Comparison of ENCODE assay signal across 8 cellular contexts in genomic region chr18:63422862-63423304, GRCh38. TPM values are rescaled to one million over a fixed set of nuclear protein-coding genes. Genes with fewer than 3 reads are reported as not detected.
DNase-seq lines count a peak whose midpoint lies in the region; ATAC-seq and TF ChIP-seq lines count a peak whose summit lies in the region.

No MANE protein-coding gene starts in this region.

- H3K36me3 ChIP-seq in KOPT-K1 (ENCODE audit: insufficient read depth, low read length) (peaks cover 28% of the 10 kb centered on the region), mesodermal cell (ENCODE audit: control insufficient read depth, insufficient read depth, low read length) (peaks cover 23% of the 10 kb centered on the region), aorta (ENCODE audit: control insufficient read depth in 1 of 2, insufficient read depth in 2 of 2, low read length in 1 of 2) (no peaks in the 10 kb centered on the region)

- no peaks in the 10 kb centered on the region for H3K27me3 ChIP-seq in aorta (ENCODE audit: control insufficient read depth in 1 of 2, insufficient read depth in 2 of 2, low read length in 1 of 2)

- intact Hi-C loops in aorta (cut with DNase I), result loop anchor here (1.0 kb wide), 1 partner anchor 56 kb away; the partner anchor contains the start of gene KDSR (in 2 of the 2)

- 2 to 6% methylated on average over 13 to 14 of the region's 27 CpGs for WGBS in mesodermal cell (ENCODE audit: insufficient coverage in 2 of 2), 2 experiments
- 1 to 2% methylated on average over 27 of the region's 27 CpGs for WGBS in aorta, 2 donors

- H3K4me3 ChIP-seq in GM12875 (ENCODE audit: low read depth, low read length) (peak overlapping the region; percentile 75), choroid plexus epithelial cell (ENCODE audit: low read depth, low read length) (peak overlapping the region; percentile 99), mesodermal cell (ENCODE audit: extremely low read depth, insufficient read depth, low read length, poor library complexity, severe bottlenecking) (peak overlapping the region; percentile 94), aorta (ENCODE audit: low read length in 2 of 2) (peak overlapping the region; percentile 44 to 67)

- no peak for TF ChIP-seq CTCF in GM12875 (IDR thresholded peaks at IDR 0.05; ENCODE audit: borderline replicate concordance, insufficient read depth, low read depth, low read length)
- no peak for TF ChIP-seq CTCF in choroid plexus epithelial cell (conservative IDR thresholded peaks at IDR 0.05; ENCODE audit: low read depth, low read length)

- H3K4me1 ChIP-seq in mesodermal cell (ENCODE audit: control insufficient read depth, insufficient read depth, low read length, poor library complexity, severe bottlenecking) (peaks cover 3% of the 10 kb centered on the region), aorta (ENCODE audit: control insufficient read depth in 1 of 2, insufficient read depth in 2 of 2, low read length in 2 of 2) (no peaks in the 10 kb centered on the region)

- H3K9me3 ChIP-seq in KOPT-K1 (ENCODE audit: insufficient read depth, low read length, poor library complexity, severe bottlenecking), result no peaks in the 10 kb centered on the region
- H3K9me3 ChIP-seq in mesodermal cell (ENCODE audit: control insufficient read depth, low read length), result no peaks in the 10 kb centered on the region
- H3K9me3 ChIP-seq in aorta (ENCODE audit: control insufficient read depth, low read length), result no peaks in the 10 kb centered on the region

- ATAC-seq in GM21717 (IDR thresholded peaks at IDR 0.05; ENCODE audit: unreplicated experiment) (peak; percentile 32), aorta (ENCODE audit: low FRiP score) (peak; percentile 74)

- H3K27ac ChIP-seq in KOPT-K1 (ENCODE audit: low read depth, low read length, poor library complexity, severe bottlenecking) (peak overlapping the region; percentile 87), mesodermal cell (ENCODE audit: low read depth, low read length, severe bottlenecking) (peak overlapping the region; percentile 96), aorta (ENCODE audit: low read depth in 1 of 2, low read length in 2 of 2) (peak overlapping the region; percentile 67 to 93)

- DNase-seq in choroid plexus epithelial cell (ENCODE audit: low read depth) (no peak), aorta (peak in 1 of 2 donors; percentile 84), DMS153 treated with DMSO at 0.1 percent for 48 hours (lab: John Stamatoyannopoulos, UW; ENCODE audit: unreplicated experiment) (no peak), NCI-H2227 (lab: John Stamatoyannopoulos, UW; ENCODE audit: unreplicated experiment) (no peak)

RNA-seq across cellular contexts. Expression of gene VPS4B, which starts 0.6 kb away (rescaled TPM):
- 25.6 TPM for polyA plus RNA-seq in mesodermal cell (2013, experiment 1 of 2)
- 26.7 TPM for polyA plus RNA-seq in mesodermal cell (2013, experiment 2 of 2)
- total RNA-seq in aorta, result 10 to 100 TPM; 53.5 to 58.3 TPM
- 10 to 100 TPM; 22.3 to 26.2 TPM for polyA plus RNA-seq in aorta

RNA-seq across cellular contexts. Expression of gene SERPINB5, which starts 53.9 kb away (rescaled TPM):
- not detected for polyA plus RNA-seq in mesodermal cell (2013, experiment 1 of 2)
- polyA plus RNA-seq in mesodermal cell (2013, experiment 2 of 2), result not detected
- total RNA-seq in aorta, result not detected
- polyA plus RNA-seq in aorta, result 1 to 10 TPM in 1 of 2 donors, under 1 TPM in 1; 0.10 to 2.3 TPM

RNA-seq across cellular contexts. Expression of gene KDSR, which starts 55.9 kb away (rescaled TPM):
- polyA plus RNA-seq in mesodermal cell (2013, experiment 1 of 2), result 45.3 TPM
- 35.5 TPM for polyA plus RNA-seq in mesodermal cell (2013, experiment 2 of 2)
- total RNA-seq in aorta, result 10 to 100 TPM; 74.3 to 91.0 TPM
- polyA plus RNA-seq in aorta, result 10 to 100 TPM; 24.4 to 26.6 TPM
